8 cellular contexts compared by ENCODE assay signal in the genomic region with DNA sequence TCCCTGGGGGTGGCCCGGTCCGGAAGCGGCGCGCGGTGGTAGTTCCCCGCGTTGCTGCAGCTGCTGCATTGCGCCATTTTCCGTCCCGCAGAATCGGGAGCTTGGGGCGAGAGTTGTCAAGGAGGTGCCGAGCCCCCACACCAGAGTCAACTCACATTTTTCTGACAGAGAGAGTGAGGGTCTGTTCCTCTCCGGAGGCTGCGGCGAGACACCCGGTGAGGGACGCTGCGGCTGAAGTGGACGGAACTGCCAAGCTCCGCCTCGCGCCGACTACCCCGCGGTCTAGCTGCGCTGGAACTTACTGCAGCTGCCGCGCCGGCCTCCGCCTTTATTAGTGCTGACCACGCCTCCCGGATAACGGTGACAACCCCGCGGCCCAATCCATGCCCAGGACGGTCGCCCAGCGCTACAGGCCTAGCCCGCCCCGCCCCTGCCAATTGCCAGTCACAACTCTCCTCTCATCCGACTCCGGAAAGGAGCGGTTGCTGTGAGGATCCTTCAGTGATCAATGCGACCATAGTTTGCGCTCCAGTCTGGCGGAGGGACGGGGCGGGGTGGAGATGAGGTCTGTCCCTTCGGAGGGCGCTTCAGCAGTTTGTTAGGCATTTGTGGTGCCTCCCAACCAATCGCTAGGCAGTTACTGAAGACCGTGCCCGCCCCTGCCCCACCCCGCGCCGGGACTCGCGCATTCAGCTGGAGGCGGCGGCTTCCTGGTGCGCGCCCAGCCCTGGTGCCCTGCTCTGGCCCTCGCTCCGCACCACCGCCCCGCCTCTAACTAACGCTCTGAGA. TPM values are rescaled to one million over a fixed set of nuclear protein-coding genes. Genes with fewer than 3 reads are reported as not detected.
DNase-seq lines count a peak whose midpoint lies in the region; ATAC-seq and TF ChIP-seq lines count a peak whose summit lies in the region.

A gene with protein sequence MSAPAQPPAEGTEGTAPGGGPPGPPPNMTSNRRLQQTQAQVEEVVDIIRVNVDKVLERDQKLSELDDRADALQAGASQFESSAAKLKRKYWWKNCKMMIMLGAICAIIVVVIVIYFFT (minus strand): TSS at position 303 of the 789 bp plus-strand sequence. CDS start 146 bp downstream, at position 157.

- H4K20me1 ChIP-seq in DOHH2 (ENCODE audit: control insufficient read depth, insufficient read depth, low read depth, low read length) (no peaks in the 10 kb centered on the region), GM23338 (replicated peaks; ENCODE audit: insufficient read depth) (peaks cover 8% of the 10 kb centered on the region), fibroblast of lung (ENCODE audit: control insufficient read depth, extremely low read depth, insufficient read depth, low read length) (no peaks in the 10 kb centered on the region)

- POLR2A ChIA-PET in naive thymus-derived CD8-positive, alpha-beta T cell (lab: Charles Lee): interaction anchor here (0.5 to 5.6 kb wide), 39 partner anchors 9 to 366 kb away, joined by 3 to 104 read pairs (median 5); a partner anchor contains a TSS

- peak within 1 kb of the TSS; percentile 78 for H3K27ac Mint-ChIP-seq in GM23338
- peak within 1 kb of the TSS; percentile 82 to 98 (median 95) for H3K27ac Mint-ChIP-seq in naive thymus-derived CD8-positive, alpha-beta T cell

- H3K9ac ChIP-seq in fibroblast of lung (ENCODE audit: insufficient read depth, low read length): peak within 1 kb of the TSS; percentile 80

- H3K9me3 Mint-ChIP-seq in GM23338: peaks cover 9% of the 10 kb centered on the region
- H3K9me3 Mint-ChIP-seq in naive thymus-derived CD8-positive, alpha-beta T cell: no peaks in the 10 kb centered on the region

- H3K9me3 ChIP-seq in DOHH2 (ENCODE audit: control insufficient read depth, insufficient read depth, low read length) (no peaks in the 10 kb centered on the region), fibroblast of lung (ENCODE audit: control insufficient read depth, insufficient read depth, low read depth, low read length) (no peaks in the 10 kb centered on the region)

- peak within 1 kb of the TSS; percentile 63 for H3K27ac ChIP-seq in DOHH2 (ENCODE audit: low read depth, low read length)
- H3K27ac ChIP-seq in GM23338 (ENCODE audit: low read depth): peak within 1 kb of the TSS; percentile 95
- peak within 1 kb of the TSS; percentile 79 for H3K27ac ChIP-seq in fibroblast of lung (ENCODE audit: insufficient read depth, low read length)

- DNase-seq in GM23338 (ENCODE audit: low spot score): peak; percentile 99
- peak; percentile 98 for DNase-seq in LHCN-M2 (ENCODE audit: low read depth)
- DNase-seq in RPMI8226: peak; percentile 97
- peak; percentile 94 to 95 for DNase-seq in activated T-helper 1 cell treated with anti-CD3 and anti-CD28 coated beads, Interleukin-2, amount 50 U/mL, for 16 hours (ENCODE audit: low read depth in 1 of 2, low spot score in 1 of 2)
- peak; percentile 97 to 98 for DNase-seq in fibroblast of lung (ENCODE audit: low read depth in 2 of 2)
- DNase-seq in naive thymus-derived CD8-positive, alpha-beta T cell: peak; percentile 90 to 98 (median 95)
- DNase-seq in stimulated activated naive CD4-positive, alpha-beta T cell (lab: John Stamatoyannopoulos, UW): peak; percentile 94 to 96 (median 95)

- H3K27me3 Mint-ChIP-seq in GM23338 (ENCODE audit: insufficient read depth, low read depth, poor library complexity): peaks cover 7% of the 10 kb centered on the region
- peaks cover 0 to 2% (median 0%) of the 10 kb centered on the region in 5 donors for H3K27me3 Mint-ChIP-seq in naive thymus-derived CD8-positive, alpha-beta T cell

- H3K4me2 ChIP-seq in DOHH2 (ENCODE audit: low read length) (peak within 1 kb of the TSS; percentile 78), GM23338 (peak within 1 kb of the TSS; percentile 98), fibroblast of lung (ENCODE audit: extremely low read depth, insufficient read depth, low read length) (peak within 1 kb of the TSS; percentile 94)

- H3K4me3 ChIP-seq in DOHH2 (ENCODE audit: low read length): peak within 1 kb of the TSS; percentile 95
- H3K4me3 ChIP-seq in GM23338: peak within 1 kb of the TSS; percentile 98
- H3K4me3 ChIP-seq in fibroblast of lung (replicated peaks in 1 of 4; ENCODE audit: control extremely low read depth in 1 of 4, insufficient read depth in 1 of 4, low read depth in 3 of 4, low read length in 4 of 4): peak within 1 kb of the TSS; percentile 80 to 85 (median 82)

- no peaks in the 10 kb centered on the region for H3K9me2 ChIP-seq in DOHH2 (replicated peaks; ENCODE audit: control insufficient read depth, low read length)
- no peaks in the 10 kb centered on the region for H3K9me2 ChIP-seq in GM23338 (ENCODE audit: insufficient read depth)

- TF ChIP-seq CTCF in DOHH2 (IDR thresholded peaks at IDR 0.05; ENCODE audit: low read depth, low read length, poor library complexity, severe bottlenecking) (peak; percentile 15), GM23338 (conservative IDR thresholded peaks at IDR 0.05; ENCODE audit: low read depth in 2 of 2) (no peak), fibroblast of lung (conservative IDR thresholded peaks at IDR 0.05 in 1 of 2, IDR thresholded peaks at IDR 0.05 in 1 of 2; ENCODE audit: low read depth in 1 of 2, low read length in 2 of 2) (no peak)

- H2AFZ ChIP-seq in GM23338: peak within 1 kb of the TSS; percentile 94
- peak within 1 kb of the TSS; percentile 74 for H2AFZ ChIP-seq in fibroblast of lung (ENCODE audit: low read length)

- ATAC-seq in GM23338: peak; percentile 94
- ATAC-seq in naive thymus-derived CD8-positive, alpha-beta T cell: peak; percentile 88

- H3K36me3 Mint-ChIP-seq in GM23338 (ENCODE audit: low read depth): peaks cover 17% of the 10 kb centered on the region
- peaks cover 0 to 26% (median under 1%) of the 10 kb centered on the region in 3 donors for H3K36me3 Mint-ChIP-seq in naive thymus-derived CD8-positive, alpha-beta T cell

- peaks cover 46% of the 10 kb centered on the region for H3K79me2 ChIP-seq in DOHH2 (ENCODE audit: control insufficient read depth, low read length)
- peaks cover 22% of the 10 kb centered on the region for H3K79me2 ChIP-seq in GM23338 (replicated peaks; ENCODE audit: insufficient read depth)
- H3K79me2 ChIP-seq in fibroblast of lung (ENCODE audit: control insufficient read depth, insufficient read depth, low read length): peaks cover 17% of the 10 kb centered on the region

- H3K4me1 Mint-ChIP-seq in GM23338: peaks cover 16% of the 10 kb centered on the region
- H3K4me1 Mint-ChIP-seq in naive thymus-derived CD8-positive, alpha-beta T cell: peaks cover 30 to 54% (median 52%) of the 10 kb centered on the region in 4 donors

- H3K27me3 ChIP-seq in DOHH2 (ENCODE audit: control insufficient read depth, low read length) (peaks cover 3% of the 10 kb centered on the region; the same call in 1 of the 2 replicates), GM23338 (ENCODE audit: insufficient read depth) (no peaks in the 10 kb centered on the region), fibroblast of lung (ENCODE audit: control insufficient read depth, insufficient read depth, low read length) (no peaks in the 10 kb centered on the region)

- H3K36me3 ChIP-seq in DOHH2 (ENCODE audit: control insufficient read depth, low read length) (peaks cover 44% of the 10 kb centered on the region), GM23338 (ENCODE audit: insufficient read depth) (no peaks in the 10 kb centered on the region), fibroblast of lung (ENCODE audit: control insufficient read depth, insufficient read depth, low read length) (no peaks in the 10 kb centered on the region)

- H3K4me1 ChIP-seq in DOHH2 (ENCODE audit: control insufficient read depth, low read length) (peaks cover 40% of the 10 kb centered on the region), GM23338 (ENCODE audit: insufficient read depth) (peaks cover 14% of the 10 kb centered on the region), fibroblast of lung (ENCODE audit: control insufficient read depth, extremely low read depth, insufficient read depth, low read length) (peaks cover 11% of the 10 kb centered on the region)

- H3F3A ChIP-seq in DOHH2 (ENCODE audit: control insufficient read depth, insufficient read depth) (peaks cover 13% of the 10 kb centered on the region), GM23338 (replicated peaks; ENCODE audit: low read depth) (peaks cover 18% of the 10 kb centered on the region)

- H3K4me3 Mint-ChIP-seq in GM23338: peak within 1 kb of the TSS; percentile 71
- peak within 1 kb of the TSS; percentile 78 to 96 (median 92) for H3K4me3 Mint-ChIP-seq in naive thymus-derived CD8-positive, alpha-beta T cell

TF ChIP-seq in GM23338, 12 proteins besides CTCF, POLR2A, EP300 and RAD21:
- TF ChIP-seq POLR2AphosphoS5 (IDR thresholded peaks at IDR 0.05; ENCODE audit: low read depth) (peak; percentile 98), STAT1 (IDR thresholded peaks at IDR 0.05; ENCODE audit: unreplicated experiment) (no peak), EZH2 (IDR thresholded peaks at IDR 0.05; ENCODE audit: low read depth, unreplicated experiment) (no peak), CREB1 (CRISPR knock-in tag; IDR thresholded peaks at IDR 0.05; ENCODE audit: low read depth) (no peak; the same call in 1 of the 2 replicates)
- TF ChIP-seq, protein P1, sequence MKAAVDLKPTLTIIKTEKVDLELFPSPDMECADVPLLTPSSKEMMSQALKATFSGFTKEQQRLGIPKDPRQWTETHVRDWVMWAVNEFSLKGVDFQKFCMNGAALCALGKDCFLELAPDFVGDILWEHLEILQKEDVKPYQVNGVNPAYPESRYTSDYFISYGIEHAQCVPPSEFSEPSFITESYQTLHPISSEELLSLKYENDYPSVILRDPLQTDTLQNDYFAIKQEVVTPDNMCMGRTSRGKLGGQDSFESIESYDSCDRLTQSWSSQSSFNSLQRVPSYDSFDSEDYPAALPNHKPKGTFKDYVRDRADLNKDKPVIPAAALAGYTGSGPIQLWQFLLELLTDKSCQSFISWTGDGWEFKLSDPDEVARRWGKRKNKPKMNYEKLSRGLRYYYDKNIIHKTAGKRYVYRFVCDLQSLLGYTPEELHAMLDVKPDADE (IDR thresholded peaks at IDR 0.05): peak; percentile 10; the same call in 1 of the 2 replicates

RNA-seq across cellular contexts. Expression of the gene that starts here (rescaled TPM):
- 13.9 and 18.3 TPM in 2 replicates for total RNA-seq in GM23338 (2014; rRNA removed; shearing (Covaris generic))
- 11.2 and 16.1 TPM in 2 replicates for polyA plus RNA-seq in GM23338 (2016; fragmentation: Nextera tagmentation; extraction: Ambion mirVana)
- 8.0 and 12.9 TPM in 2 replicates for total RNA-seq in LHCN-M2 (2014; rRNA removed)
- 16.5 TPM for polyA plus RNA-seq in LHCN-M2 (2012)
- 13.9 and 20.3 TPM in 2 replicates for total RNA-seq in fibroblast of lung
- polyA plus RNA-seq in fibroblast of lung: 11.0 and 14.9 TPM in 2 replicates
- polyA plus RNA-seq in fibroblast of lung (2012): 7.5 and 9.4 TPM in 2 replicates
- polyA minus RNA-seq in fibroblast of lung (ENCODE audit: low replicate concordance): 7.9 and 13.8 TPM in 2 replicates
- 10 to 100 TPM; 91.4 to 92.6 TPM for total RNA-seq in naive thymus-derived CD8-positive, alpha-beta T cell
- polyA plus RNA-seq in naive thymus-derived CD8-positive, alpha-beta T cell: 10 to 100 TPM in 2 of 3 donors, 1 to 10 TPM in 1; 9.7 to 13.6 (median 10.9) TPM

Comparison
In these comparisons a context has a peak if more than half of its experiments do, and no peak if none do; other contexts are left out.
1. Peak in every context shown above with its lines: DNase-seq, ATAC-seq, H3K4me3 ChIP-seq and H3K27ac ChIP-seq.